ENCODE assay signal across 19 cellular contexts in genomic region chr7:65746398-65746669, GRCh38.
DNase-seq lines count a peak whose midpoint lies in the region; FAIRE-seq and TF ChIP-seq lines count a peak whose summit lies in the region.
"Had no signal": no experiment of that assay in that cellular context is flagged by ENCODE, and none has a peak within 500 bp of the region (broad histone marks: within the 10 kb centered on the region; RNA-seq: fewer than 3 reads in every experiment).

No MANE protein-coding gene starts in this region.

- no peak overlapping the region for H3K4me3 Mint-ChIP-seq in endodermal cell
- H3K4me3 Mint-ChIP-seq: activated CD4-positive, alpha-beta memory T cell treated with anti-CD3 and anti-CD28 coated beads for 36 hours; neural progenitor cell had no signal

- no peak overlapping the region for H3K27ac Mint-ChIP-seq in endodermal cell
- H3K27ac Mint-ChIP-seq: activated CD4-positive, alpha-beta memory T cell treated with anti-CD3 and anti-CD28 coated beads for 36 hours; activated T-helper 2 cell treated with anti-CD3 and anti-CD28 coated beads, Interferon-gamma antibody, Interleukin-2, Interleukin-4, amounts not matched to agents 10 μg/mL and 5 μg/mL and 100 μg/mL, durations not matched to agents 14 hours and 24 hours and 36 hours had no signal

- peaks cover 17% of the 10 kb centered on the region for H3K4me1 ChIP-seq in ACC112 (ENCODE audit: control insufficient read depth, insufficient read depth, low read length, unreplicated experiment)
- peaks cover 21% of the 10 kb centered on the region for H3K4me1 ChIP-seq in muscle layer of colon (ENCODE audit: insufficient read depth, low read length)
- no peaks in the 10 kb centered on the region for H3K4me1 ChIP-seq in endodermal cell (ENCODE audit: control insufficient read depth, insufficient read depth, low read length)

- H3K36me3 ChIP-seq in ACC112 (ENCODE audit: insufficient read depth, low read length) (no peaks in the 10 kb centered on the region), muscle layer of colon (ENCODE audit: insufficient read depth, low read length) (no peaks in the 10 kb centered on the region), endodermal cell (ENCODE audit: control insufficient read depth, insufficient read depth, low read length) (no peaks in the 10 kb centered on the region)
- H3K36me3 ChIP-seq: MG63, neural progenitor cell had no signal

- H3K79me2 ChIP-seq in ACC112 (ENCODE audit: control insufficient read depth, insufficient read depth, low read length, unreplicated experiment): peaks cover 13% of the 10 kb centered on the region

- H3K36me3 Mint-ChIP-seq in endodermal cell (ENCODE audit: low read depth): peaks cover 6% of the 10 kb centered on the region

- H3K9me3 ChIP-seq in muscle layer of colon (ENCODE audit: low read length) (no peaks in the 10 kb centered on the region), endodermal cell (ENCODE audit: control insufficient read depth, low read length) (no peaks in the 10 kb centered on the region)
- H3K9me3 ChIP-seq: MG63 had no signal

- DNase-seq in RCC 7860 (ENCODE audit: low spot score): peak; percentile 59
- DNase-seq in epithelial cell of esophagus (ENCODE audit: low read depth): peak; percentile 57
- no peak for DNase-seq in CD1c-positive myeloid dendritic cell (ENCODE audit: extremely low spot score)
- no peak for DNase-seq in KG1 (lab: John Stamatoyannopoulos, UW)
- DNase-seq in endodermal cell: no peak
- DNase-seq in urothelium cell line (ENCODE audit: low spot score): no peak
- DNase-seq: activated CD4-positive, alpha-beta memory T cell treated with anti-CD3 and anti-CD28 coated beads for 36 hours; aorta; DMS 273 treated with DMSO at 0.1 percent for 48 hours; effector memory CD4-positive, alpha-beta T cell; hypothalamus; NCI-H82; SHP77 had no signal

- H3K27me3 Mint-ChIP-seq in endodermal cell (ENCODE audit: insufficient read depth): no peaks in the 10 kb centered on the region
- H3K27me3 Mint-ChIP-seq: activated CD4-positive, alpha-beta memory T cell treated with anti-CD3 and anti-CD28 coated beads for 36 hours had no signal

- no peaks in the 10 kb centered on the region for H3K4me1 Mint-ChIP-seq in endodermal cell

- H3K27ac ChIP-seq in ACC112 (ENCODE audit: low read depth, low read length) (peak overlapping the region; percentile 58; the same call in 1 of the 2 replicates), muscle layer of colon (ENCODE audit: low read depth, low read length) (peak overlapping the region; percentile 57), endodermal cell (ENCODE audit: low read depth, low read length) (no peak overlapping the region)
- H3K27ac ChIP-seq: neural progenitor cell had no signal

- H3K9ac ChIP-seq in muscle layer of colon (ENCODE audit: low read length) (no peak overlapping the region), endodermal cell (ENCODE audit: extremely low read depth, low read length, poor library complexity, severe bottlenecking) (no peak overlapping the region)
- H3K9ac ChIP-seq: neural progenitor cell had no signal

- no peaks in the 10 kb centered on the region for H3K9me3 Mint-ChIP-seq in endodermal cell
- H3K9me3 Mint-ChIP-seq: activated CD4-positive, alpha-beta memory T cell treated with anti-CD3 and anti-CD28 coated beads for 36 hours; activated T-helper 2 cell treated with anti-CD3 and anti-CD28 coated beads, Interferon-gamma antibody, Interleukin-2, Interleukin-4, amounts not matched to agents 10 μg/mL and 5 μg/mL and 100 μg/mL, durations not matched to agents 14 hours and 24 hours and 36 hours; neural progenitor cell had no signal

- FAIRE-seq in RCC 7860 (lab: Jason Lieb, UNC) (peak; percentile 57), urothelium cell line (lab: Jason Lieb, UNC) (no peak)

- no peaks in the 10 kb centered on the region for H3K27me3 ChIP-seq in ACC112 (ENCODE audit: insufficient read depth, low read length)
- no peaks in the 10 kb centered on the region for H3K27me3 ChIP-seq in muscle layer of colon (ENCODE audit: control insufficient read depth in 1 of 2, insufficient read depth in 2 of 2, low read length in 2 of 2)
- H3K27me3 ChIP-seq in endodermal cell (ENCODE audit: control insufficient read depth, insufficient read depth, low read length, poor library complexity, severe bottlenecking): no peaks in the 10 kb centered on the region
- H3K27me3 ChIP-seq: MG63, neural progenitor cell had no signal

- no peak overlapping the region for H2AFZ ChIP-seq in ACC112 (ENCODE audit: low read length, unreplicated experiment)
- H2AFZ ChIP-seq: neural progenitor cell had no signal

- no peak overlapping the region for H3K4me3 ChIP-seq in ACC112 (ENCODE audit: low read depth, low read length)
- no peak overlapping the region for H3K4me3 ChIP-seq in epithelial cell of esophagus (ENCODE audit: low read length)
- no peak overlapping the region for H3K4me3 ChIP-seq in muscle layer of colon (ENCODE audit: low read depth in 1 of 2, low read length in 2 of 2)
- no peak overlapping the region for H3K4me3 ChIP-seq in endodermal cell (ENCODE audit: low read length)
- H3K4me3 ChIP-seq: MG63, neural progenitor cell, smooth muscle cell had no signal

- TF ChIP-seq CTCF in epithelial cell of esophagus (IDR thresholded peaks at IDR 0.05; ENCODE audit: insufficient read depth, low read depth, low read length, missing control alignments) (no peak), endodermal cell (conservative IDR thresholded peaks at IDR 0.05) (no peak)

- WGBS in endodermal cell (ENCODE audit: insufficient coverage in 1 of 2, insufficient read length in 1 of 2), 2 experiments: 91 to 93% methylated on average over 2 to 3 of the region's 3 CpGs

Comparison
In these comparisons a context has a peak if more than half of its experiments do, and no peak if none do; other contexts are left out.
1. DNase-seq: peak in RCC 7860 (single experiment) and epithelial cell of esophagus (single experiment); none in CD1c-positive myeloid dendritic cell (single experiment), KG1 (single experiment), endodermal cell (single experiment) and urothelium cell line (single experiment).